In genomic region chr17:3845754-3846738, GRCh38 we compare ENCODE assay signal across 8 cellular contexts. TPM values are rescaled to one million over a fixed set of nuclear protein-coding genes. Genes with fewer than 3 reads are reported as not detected.
DNase-seq lines count a peak whose midpoint lies in the region; ATAC-seq and TF ChIP-seq lines count a peak whose summit lies in the region.

TSS of gene NCBP3 (minus strand) at chr17:3846246. CDS start at chr17:3846223, 23 bp downstream.

- H3K9ac ChIP-seq in GM23248 (peak within 1 kb of the TSS; percentile 98), fibroblast of lung (ENCODE audit: insufficient read depth, low read length) (peak within 1 kb of the TSS; percentile 94)

- no peaks in the 10 kb centered on the region for H3K9me2 ChIP-seq in GM23248 (ENCODE audit: insufficient read depth)

- H3K36me3 Mint-ChIP-seq in naive thymus-derived CD8-positive, alpha-beta T cell: peaks cover 0 to 32% (median 2%) of the 10 kb centered on the region in 3 donors

- H3K4me1 ChIP-seq in GM23248 (ENCODE audit: insufficient read depth) (peaks cover 6% of the 10 kb centered on the region; the same call in 1 of the 2 replicates), fibroblast of lung (ENCODE audit: control insufficient read depth, extremely low read depth, insufficient read depth, low read length) (no peaks in the 10 kb centered on the region)

- peak; percentile 97 for ATAC-seq in naive thymus-derived CD8-positive, alpha-beta T cell

- H3K27me3 ChIP-seq in GM23248 (replicated peaks; ENCODE audit: insufficient read depth) (no peaks in the 10 kb centered on the region), fibroblast of lung (ENCODE audit: control insufficient read depth, insufficient read depth, low read length) (peaks cover 4% of the 10 kb centered on the region)

- H2AFZ ChIP-seq in GM23248 (peak within 1 kb of the TSS; percentile 97), fibroblast of lung (ENCODE audit: low read length) (peak within 1 kb of the TSS; percentile 90)

- POLR2A ChIA-PET in naive thymus-derived CD8-positive, alpha-beta T cell (lab: Charles Lee): interaction anchor here (0.7 to 1.8 kb wide), 10 partner anchors 74 to 330 kb away, joined by 3 to 16 read pairs (median 4); partner anchors contain the start of gene CYB5D2

- H3K4me2 ChIP-seq in GM23248 (ENCODE audit: unreplicated experiment) (peak within 1 kb of the TSS; percentile 84), fibroblast of lung (ENCODE audit: extremely low read depth, insufficient read depth, low read length) (peak within 1 kb of the TSS; percentile 89)

- peak within 1 kb of the TSS; percentile 85 to 97 (median 90) for H3K4me3 Mint-ChIP-seq in naive thymus-derived CD8-positive, alpha-beta T cell

- H3K9me3 ChIP-seq in GM23248 (ENCODE audit: low read depth) (no peaks in the 10 kb centered on the region), fibroblast of lung (ENCODE audit: control insufficient read depth, insufficient read depth, low read depth, low read length) (no peaks in the 10 kb centered on the region)

- H4K20me1 ChIP-seq in GM23248 (ENCODE audit: insufficient read depth) (no peaks in the 10 kb centered on the region), fibroblast of lung (ENCODE audit: control insufficient read depth, extremely low read depth, insufficient read depth, low read length) (no peaks in the 10 kb centered on the region)

- peaks cover 0 to 1% (median 0%) of the 10 kb centered on the region in 5 donors for H3K27me3 Mint-ChIP-seq in naive thymus-derived CD8-positive, alpha-beta T cell

- peaks cover 28% of the 10 kb centered on the region; the same call in 1 of the 2 replicates for H3K36me3 ChIP-seq in GM23248 (ENCODE audit: low read depth)
- peaks cover 3% of the 10 kb centered on the region for H3K36me3 ChIP-seq in fibroblast of lung (ENCODE audit: control insufficient read depth, insufficient read depth, low read length)

- in situ Hi-C loops in GM23248 (cut with MboI): no loop called here

- H3K79me2 ChIP-seq in GM23248 (ENCODE audit: insufficient read depth): peaks cover 50% of the 10 kb centered on the region
- H3K79me2 ChIP-seq in fibroblast of lung (ENCODE audit: control insufficient read depth, insufficient read depth, low read length): peaks cover 28% of the 10 kb centered on the region

- peak; percentile 60 to 74 for TF ChIP-seq CTCF in fibroblast of lung (conservative IDR thresholded peaks at IDR 0.05 in 1 of 2, IDR thresholded peaks at IDR 0.05 in 1 of 2; ENCODE audit: low read depth in 1 of 2, low read length in 2 of 2)

- H3K4me3 ChIP-seq in GM23248 (peak within 1 kb of the TSS; percentile 99), fibroblast of lung (replicated peaks in 1 of 4; ENCODE audit: control extremely low read depth in 1 of 4, insufficient read depth in 1 of 4, low read depth in 3 of 4, low read length in 4 of 4) (peak within 1 kb of the TSS; percentile 67 to 92 (median 83))

- H3F3A ChIP-seq in GM23248 (ENCODE audit: insufficient read depth): no peaks in the 10 kb centered on the region; the same call in 1 of the 2 replicates

- H3K27ac ChIP-seq in GM23248 (peak within 1 kb of the TSS; percentile 72), fibroblast of lung (ENCODE audit: insufficient read depth, low read length) (peak within 1 kb of the TSS; percentile 80)

- DNase-seq in ELF-1 (ENCODE audit: low read depth, low spot score) (peak; percentile 96), GM23248 (peak; percentile 95), Kasumi-1 (lab: John Stamatoyannopoulos, UW) (peak; percentile 46 to 65), RPMI7951 (ENCODE audit: low read depth) (peak; percentile 86), fibroblast of lung (ENCODE audit: low read depth in 2 of 2) (peak; percentile 92 to 95)
- peak; percentile 78 to 89 for DNase-seq in activated T-helper 1 cell treated with anti-CD3 and anti-CD28 coated beads, Interleukin-2, amount 50 U/mL, for 16 hours (ENCODE audit: low read depth in 1 of 2, low spot score in 1 of 2)
- peak; percentile 82 to 94 (median 90) for DNase-seq in naive thymus-derived CD8-positive, alpha-beta T cell
- peak; percentile 77 to 92 (median 86) for DNase-seq in stimulated activated naive CD4-positive, alpha-beta T cell (lab: John Stamatoyannopoulos, UW)

- peaks cover 10 to 40% (median 29%) of the 10 kb centered on the region in 4 donors for H3K4me1 Mint-ChIP-seq in naive thymus-derived CD8-positive, alpha-beta T cell

- H3K27ac Mint-ChIP-seq in naive thymus-derived CD8-positive, alpha-beta T cell: peak within 1 kb of the TSS; percentile 82 to 96 (median 91)

- 2 to 3% methylated on average over 22 to 84 of the region's 84 CpGs for WGBS in GM23248 (ENCODE audit: low coverage in 1 of 2, low lambda C conversion rate in 2 of 2, missing lambda C conversion rate in 2 of 2), 2 experiments

- no peaks in the 10 kb centered on the region for H3K9me3 Mint-ChIP-seq in naive thymus-derived CD8-positive, alpha-beta T cell

RNA-seq across cellular contexts. Expression of gene NCBP3, which starts in this region (rescaled TPM):
- total RNA-seq in GM23248 (2014; rRNA removed; shearing (Covaris generic)): 16.6 and 25.3 TPM in 2 replicates
- 19.6 and 20.1 TPM in 2 replicates for polyA plus RNA-seq in GM23248 (2016; fragmentation: Nextera tagmentation; extraction: Ambion mirVana)
- 7.9 and 9.7 TPM in 2 replicates for total RNA-seq in RPMI7951 (2014; rRNA removed; shearing (Covaris generic))
- total RNA-seq in fibroblast of lung: 20.3 and 23.3 TPM in 2 replicates
- 20.4 and 20.6 TPM in 2 replicates for polyA plus RNA-seq in fibroblast of lung
- 16.9 and 22.8 TPM in 2 replicates for polyA plus RNA-seq in fibroblast of lung (2012)
- polyA minus RNA-seq in fibroblast of lung (ENCODE audit: low replicate concordance): 3.6 and 3.9 TPM in 2 replicates
- 10 to 100 TPM; 51.1 to 52.0 TPM for total RNA-seq in naive thymus-derived CD8-positive, alpha-beta T cell
- 10 to 100 TPM in 1 of 3 donors, 1 to 10 TPM in 2; 9.3 to 15.5 (median 9.3) TPM for polyA plus RNA-seq in naive thymus-derived CD8-positive, alpha-beta T cell

Comparison
In these comparisons a context has a peak if more than half of its experiments do, and no peak if none do; other contexts are left out.
1. Peak in every context shown above with its lines: DNase-seq, ATAC-seq, H3K4me3 ChIP-seq and H3K27ac ChIP-seq.